Comparison of ENCODE assay signal across 17 cellular contexts in genomic region chr17:80969674-80970043, GRCh38. TPM values are rescaled to one million over a fixed set of nuclear protein-coding genes. Genes with fewer than 3 reads are reported as not detected.
DNase-seq lines count a peak whose midpoint lies in the region; ATAC-seq and TF ChIP-seq lines count a peak whose summit lies in the region.
"Had no signal": no experiment of that assay in that cellular context is flagged by ENCODE, and none has a peak within 500 bp of the region (broad histone marks: within the 10 kb centered on the region; RNA-seq: fewer than 3 reads in every experiment).

No MANE protein-coding gene starts in this region.

- peaks cover 10% of the 10 kb centered on the region for H3K36me3 Mint-ChIP-seq in brain
- peaks cover 70% of the 10 kb centered on the region for H3K36me3 Mint-ChIP-seq in stimulated activated effector memory CD8-positive, alpha-beta T cell treated with anti-CD3 and anti-CD28 coated beads, Interleukin-12 subunit alpha, Interleukin-12 subunit beta, amount 100 ng/mL, for 72 hours
- H3K36me3 Mint-ChIP-seq: WTC11 had no signal

- 0 out of 2 replicates have a peak overlapping the region, but pooled peaks have one; percentile 16 for H3K27ac ChIP-seq in HL-60 (replicated peaks)
- H3K27ac ChIP-seq: brain microvascular endothelial cell, SJSA1, thoracic aorta had no signal

- no peak for TF ChIP-seq CTCF in HL-60 (IDR thresholded peaks at IDR 0.05; ENCODE audit: insufficient read depth, low read length)
- no peak for TF ChIP-seq CTCF in brain (conservative IDR thresholded peaks at IDR 0.05)

- H3K27me3 Mint-ChIP-seq in brain: peaks cover 4% of the 10 kb centered on the region

- ATAC-seq in left lobe of liver (peak; percentile 13), GM21717 (IDR thresholded peaks at IDR 0.05; ENCODE audit: unreplicated experiment) (no peak), HG03045 (IDR thresholded peaks at IDR 0.05; ENCODE audit: unreplicated experiment) (no peak), GM21390 (IDR thresholded peaks at IDR 0.05; ENCODE audit: unreplicated experiment) (no peak)
- ATAC-seq in stimulated activated effector memory CD8-positive, alpha-beta T cell treated with anti-CD3 and anti-CD28 coated beads, Interleukin-12 subunit alpha, Interleukin-12 subunit beta, amount 100 ng/mL, for 72 hours: no peak

- H3K4me1 Mint-ChIP-seq in brain: peaks cover 40% of the 10 kb centered on the region
- H3K4me1 Mint-ChIP-seq in stimulated activated effector memory CD8-positive, alpha-beta T cell treated with anti-CD3 and anti-CD28 coated beads, Interleukin-12 subunit alpha, Interleukin-12 subunit beta, amount 100 ng/mL, for 72 hours: peaks cover 8% of the 10 kb centered on the region
- H3K4me1 Mint-ChIP-seq: WTC11 had no signal

- no peak for DNase-seq in HL-60 (ENCODE audit: low read depth in 1 of 2, low spot score in 1 of 2)
- no peak for DNase-seq in left lobe of liver (ENCODE audit: low spot score)
- no peak for DNase-seq in stimulated activated effector memory CD8-positive, alpha-beta T cell treated with anti-CD3 and anti-CD28 coated beads, Interleukin-12 subunit alpha, Interleukin-12 subunit beta, amount 100 ng/mL, for 72 hours (ENCODE audit: low spot score in 2 of 2)
- DNase-seq: brain microvascular endothelial cell; HFFc6; NCI-H345; stimulated activated naive B cell treated with anti-CD40 and anti-IgM and Interleukin-4, amounts not matched to agents 10 μg/mL and 1 μg/mL and 100 μg/mL, for 72 hours had no signal

- H3K27ac Mint-ChIP-seq in brain: peak overlapping the region in 3 of 5 experiments; percentile 95 to 99 (median 96)
- H3K27ac Mint-ChIP-seq in stimulated activated effector memory CD8-positive, alpha-beta T cell treated with anti-CD3 and anti-CD28 coated beads, Interleukin-12 subunit alpha, Interleukin-12 subunit beta, amount 100 ng/mL, for 72 hours: peak overlapping the region; percentile 88
- H3K27ac Mint-ChIP-seq: activated naive CD8-positive, alpha-beta T cell treated with anti-CD3 and anti-CD28 coated beads, Interleukin-2, amount 50 U/mL, for 24 hours; HFFc6; progenitor cell of endocrine pancreas had no signal

- H3K4me3 ChIP-seq in HL-60 (replicated peaks; ENCODE audit: insufficient read depth, low read length): no peak overlapping the region
- H3K4me3 ChIP-seq: SJSA1, thoracic aorta had no signal

- no peaks in the 10 kb centered on the region for H3K27me3 ChIP-seq in HL-60 (ENCODE audit: insufficient read depth, poor library complexity, severe bottlenecking)
- H3K27me3 ChIP-seq: brain microvascular endothelial cell had no signal

- H3K4me3 Mint-ChIP-seq in brain: no peak overlapping the region
- H3K4me3 Mint-ChIP-seq in stimulated activated effector memory CD8-positive, alpha-beta T cell treated with anti-CD3 and anti-CD28 coated beads, Interleukin-12 subunit alpha, Interleukin-12 subunit beta, amount 100 ng/mL, for 72 hours: no peak overlapping the region
- H3K4me3 Mint-ChIP-seq: activated naive CD8-positive, alpha-beta T cell treated with anti-CD3 and anti-CD28 coated beads, Interleukin-2, amount 50 U/mL, for 24 hours; HFFc6; WTC11 had no signal

- peaks cover 0 to 3% (median 0%) of the 10 kb centered on the region in 5 experiments for H3K9me3 Mint-ChIP-seq in brain
- no peaks in the 10 kb centered on the region for H3K9me3 Mint-ChIP-seq in stimulated activated effector memory CD8-positive, alpha-beta T cell treated with anti-CD3 and anti-CD28 coated beads, Interleukin-12 subunit alpha, Interleukin-12 subunit beta, amount 100 ng/mL, for 72 hours
- H3K9me3 Mint-ChIP-seq: activated naive CD8-positive, alpha-beta T cell treated with anti-CD3 and anti-CD28 coated beads, Interleukin-2, amount 50 U/mL, for 24 hours; HFFc6; nephron; stimulated activated naive B cell treated with anti-CD40 and anti-IgM and Interleukin-4, amounts not matched to agents 10 μg/mL and 1 μg/mL and 100 μg/mL, for 72 hours; WTC11 had no signal

RNA-seq across cellular contexts. Expression of gene CHMP6, which starts 22.0 kb away (rescaled TPM):
- 35.2 TPM for polyA plus RNA-seq in brain (ENCODE audit: insufficient read depth, low read depth, low replicate concordance)
- total RNA-seq in left lobe of liver: 16.5 TPM
